Comparison of ENCODE assay signal across 12 cellular contexts in the genomic region with DNA sequence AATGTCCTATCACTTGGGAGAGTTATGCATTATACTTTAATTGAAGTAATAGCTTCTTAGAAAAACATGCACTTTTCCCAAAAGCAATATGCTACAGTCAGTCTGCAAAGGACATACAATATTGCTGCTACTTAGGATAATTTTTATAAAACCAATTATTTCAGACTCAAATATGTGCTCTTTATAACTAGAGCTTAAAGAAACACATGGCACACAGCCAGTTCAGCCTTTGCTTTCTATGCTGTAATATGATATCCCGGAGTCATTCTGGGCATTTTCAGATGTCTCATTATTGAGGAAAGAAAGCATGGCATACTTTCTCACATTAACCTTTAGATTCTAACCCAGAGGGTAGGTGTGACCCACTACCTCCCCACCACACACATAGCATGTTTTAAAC. TPM values are rescaled to one million over a fixed set of nuclear protein-coding genes. Genes with fewer than 3 reads are reported as not detected.
DNase-seq lines count a peak whose midpoint lies in the region; ATAC-seq, FAIRE-seq and TF ChIP-seq lines count a peak whose summit lies in the region.
"Had no signal": no experiment of that assay in that cellular context is flagged by ENCODE, and none has a peak within 500 bp of the region (broad histone marks: within the 10 kb centered on the region; RNA-seq: fewer than 3 reads in every experiment).

No MANE protein-coding gene starts in this region.

- no peak overlapping the region for H3K4me3 ChIP-seq in testis
- no peak overlapping the region for H3K4me3 ChIP-seq in pancreas

- no peak for FAIRE-seq in pancreas (lab: Jason Lieb, UNC)

- peak; percentile 26 for ATAC-seq in foreskin keratinocyte
- no peak for ATAC-seq in stimulated activated naive B cell treated with anti-CD40 and anti-IgM and Interleukin-4, amounts not matched to agents 10 μg/mL and 1 μg/mL and 100 μg/mL, for 72 hours (replicated peaks)
- ATAC-seq in pancreas, result no peak
- ATAC-seq: activated T-cell treated with anti-CD3 and anti-CD28 coated beads, Interleukin-2, amount 50 U/mL, for 4 hours; Panc1 had no signal

- H3K9me3 Mint-ChIP-seq in stimulated activated naive B cell treated with anti-CD40 and anti-IgM and Interleukin-4, amounts not matched to agents 10 μg/mL and 1 μg/mL and 100 μg/mL, for 72 hours, result peaks cover 0 to 2% of the 10 kb centered on the region in 2 donors

- H3K36me3 Mint-ChIP-seq in stimulated activated naive B cell treated with anti-CD40 and anti-IgM and Interleukin-4, amounts not matched to agents 10 μg/mL and 1 μg/mL and 100 μg/mL, for 72 hours, result no peaks in the 10 kb centered on the region

- H3K27me3 ChIP-seq in foreskin keratinocyte, result no peaks in the 10 kb centered on the region
- H3K27me3 ChIP-seq in testis, result no peaks in the 10 kb centered on the region
- no peaks in the 10 kb centered on the region for H3K27me3 ChIP-seq in pancreas

- no peak overlapping the region for H3K27ac ChIP-seq in foreskin keratinocyte
- H3K27ac ChIP-seq in testis, result no peak overlapping the region
- no peak overlapping the region for H3K27ac ChIP-seq in pancreas
- H3K27ac ChIP-seq: VCaP had no signal

- H3K9me3 ChIP-seq in testis (no peaks in the 10 kb centered on the region), pancreas (no peaks in the 10 kb centered on the region)

- H3K4me1 Mint-ChIP-seq in stimulated activated naive B cell treated with anti-CD40 and anti-IgM and Interleukin-4, amounts not matched to agents 10 μg/mL and 1 μg/mL and 100 μg/mL, for 72 hours, result no peaks in the 10 kb centered on the region

- H3K4me3 Mint-ChIP-seq in stimulated activated naive B cell treated with anti-CD40 and anti-IgM and Interleukin-4, amounts not matched to agents 10 μg/mL and 1 μg/mL and 100 μg/mL, for 72 hours, result no peak overlapping the region
- H3K4me3 Mint-ChIP-seq: activated T-cell treated with anti-CD3 and anti-CD28 coated beads, Interleukin-2, amount 50 U/mL, for 4 hours had no signal

- intact Hi-C loops in testis (cut with DNase I; ENCODE audit: low total_unique reads), result no loop called here
- intact Hi-C loops in pancreas (cut with DNase I), result no loop called here

- WGBS in testis, 2 donors, result 36 to 47% methylated on average over 1 of the region's 1 CpG
- WGBS in pancreas, 2 donors, result 15 to 23% methylated on average over 1 of the region's 1 CpG

- TF ChIP-seq CTCF in foreskin keratinocyte (conservative IDR thresholded peaks at IDR 0.05) (no peak), testis (IDR thresholded peaks at IDR 0.05) (no peak), pancreas (IDR thresholded peaks at IDR 0.05) (no peak)

- H3K36me3 ChIP-seq in testis (ENCODE audit: low read depth, missing control alignments) (no peaks in the 10 kb centered on the region), pancreas (no peaks in the 10 kb centered on the region)

- no peaks in the 10 kb centered on the region for H3K27me3 Mint-ChIP-seq in stimulated activated naive B cell treated with anti-CD40 and anti-IgM and Interleukin-4, amounts not matched to agents 10 μg/mL and 1 μg/mL and 100 μg/mL, for 72 hours

- H3K4me1 ChIP-seq in foreskin keratinocyte (peaks cover 4% of the 10 kb centered on the region), testis (no peaks in the 10 kb centered on the region), pancreas (no peaks in the 10 kb centered on the region)

- no peak overlapping the region for H3K27ac Mint-ChIP-seq in stimulated activated naive B cell treated with anti-CD40 and anti-IgM and Interleukin-4, amounts not matched to agents 10 μg/mL and 1 μg/mL and 100 μg/mL, for 72 hours

- TF ChIP-seq POLR2A in testis (IDR thresholded peaks at IDR 0.05), result no peak

- DNase-seq in DMS 273 treated with DMSO at 0.1 percent for 48 hours (lab: John Stamatoyannopoulos, UW) (peak; percentile 5), NCI-H1048 (lab: John Stamatoyannopoulos, UW) (peak; percentile 6), SK-N-DZ (ENCODE audit: low spot score) (peak; percentile 55), foreskin keratinocyte (peak in 1 of 2 donors; percentile 37), testis (no peak), NAMALWA (ENCODE audit: low spot score) (no peak), pancreas (no peak)
- no peak for DNase-seq in stimulated activated naive B cell treated with anti-CD40 and anti-IgM and Interleukin-4, amounts not matched to agents 10 μg/mL and 1 μg/mL and 100 μg/mL, for 72 hours
- DNase-seq: activated T-cell treated with anti-CD3 and anti-CD28 coated beads, Interleukin-2, amount 50 U/mL, for 4 hours had no signal

RNA-seq across cellular contexts. Expression of gene COL21A1, which starts 12.3 kb away (rescaled TPM):
- 0.12 TPM in 1 of 2 replicates, not detected in the other for polyA plus RNA-seq in SK-N-DZ (2014; cell fraction: cytosol; rRNA removed)
- 0.07 and 0.18 TPM in 2 replicates for polyA plus RNA-seq in SK-N-DZ (2014; cell fraction: nucleus; rRNA removed)
- total RNA-seq in foreskin keratinocyte, result 0.11 and 0.78 TPM in 2 replicates
- polyA plus RNA-seq in foreskin keratinocyte, result 0.02 and 0.18 TPM in 2 replicates
- 10 to 100 TPM in 1 of 2 donors, 1 to 10 TPM in 1; 6.6 to 10.5 TPM for total RNA-seq in testis
- 7.1 TPM for polyA plus RNA-seq in testis (ENCODE audit: insufficient read depth, low read depth, low replicate concordance)
- 1 to 10 TPM in 2 of 6 donors, under 1 TPM in 4; 0.28 to 1.8 (median 0.60) TPM for total RNA-seq in pancreas
- under 1 TPM; 0.30 to 0.87 TPM for polyA plus RNA-seq in pancreas
- total RNA-seq: activated T-cell treated with anti-CD3 and anti-CD28 coated beads, Interleukin-2, amount 50 U/mL, for 4 hours; mononuclear cell had no signal

Comparison
In these comparisons a context has a peak if more than half of its experiments do, and no peak if none do; other contexts are left out.
1. DNase-seq: peak in DMS 273 treated with DMSO at 0.1 percent for 48 hours (single experiment), NCI-H1048 (single experiment) and SK-N-DZ (single experiment); none in stimulated activated naive B cell treated with anti-CD40 and anti-IgM and Interleukin-4, amounts not matched to agents 10 μg/mL and 1 μg/mL and 100 μg/mL, for 72 hours (single experiment), testis (single experiment), NAMALWA (single experiment) and pancreas (0 of 6).